ENCODE assay signal across 8 cellular contexts in the genomic region with DNA sequence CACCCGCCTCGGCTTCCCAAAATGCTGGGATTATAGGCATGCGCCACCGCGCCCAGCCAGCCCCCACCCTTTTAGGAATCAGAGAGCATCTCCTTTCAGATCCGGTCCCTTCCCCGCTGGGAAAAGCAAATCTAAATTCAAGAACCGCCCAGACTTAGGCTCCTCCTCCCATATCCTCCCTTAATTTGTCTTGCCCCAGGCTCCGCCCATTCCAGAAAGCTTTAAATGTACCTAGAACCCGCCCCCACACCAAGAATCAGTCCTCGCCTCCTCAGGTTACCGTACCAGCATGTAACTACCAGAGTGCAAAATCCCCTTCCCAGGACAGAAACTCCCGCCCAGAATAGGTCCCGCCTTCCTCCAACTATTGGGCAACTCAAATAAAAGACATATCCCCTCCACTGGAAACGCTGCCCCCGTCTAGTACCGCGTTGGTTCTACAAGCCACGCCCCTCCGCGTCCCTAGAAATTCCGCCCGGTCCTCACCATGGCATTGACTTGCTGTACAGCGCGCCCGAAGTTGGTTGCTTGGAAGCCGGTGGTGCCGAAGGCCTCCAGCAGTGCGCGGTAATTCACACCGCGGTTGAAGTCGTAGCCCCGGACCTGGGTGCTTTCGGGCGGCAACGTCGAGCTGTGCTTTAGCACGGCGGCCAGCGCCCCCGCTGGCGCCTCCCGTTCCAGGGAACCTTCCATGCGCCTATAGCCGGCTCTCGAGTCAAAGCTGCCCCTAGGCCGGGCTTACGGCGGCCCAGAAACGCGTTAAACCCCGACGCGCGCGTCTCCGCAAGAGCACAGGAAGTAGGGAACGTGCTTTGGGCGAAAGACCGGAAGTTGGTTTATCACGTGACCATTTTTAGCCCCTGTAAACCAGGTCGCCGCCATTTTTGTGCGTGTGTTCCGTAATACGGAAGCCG. TPM values are rescaled to one million over a fixed set of nuclear protein-coding genes. Genes with fewer than 3 reads are reported as not detected.
DNase-seq lines count a peak whose midpoint lies in the region; ATAC-seq, FAIRE-seq and TF ChIP-seq lines count a peak whose summit lies in the region.

A gene (minus strand): TSS at position 807 of the 914 bp plus-strand sequence. CDS start 114 bp downstream, at position 693.

- H3K27ac ChIP-seq in upper lobe of right lung: peak within 1 kb of the TSS; percentile 98

- no peaks in the 10 kb centered on the region for H3K27me3 ChIP-seq in upper lobe of right lung

- no peak for TF ChIP-seq CTCF in upper lobe of right lung (IDR thresholded peaks at IDR 0.05)

- DNase-seq in GM12891 (ENCODE audit: insufficient read length, low spot score) (peak; percentile 88), NCI-H146 treated with DMSO at 0.1 percent for 48 hours (lab: John Stamatoyannopoulos, UW; ENCODE audit: unreplicated experiment) (peak; percentile 99), amniotic epithelial cell (ENCODE audit: low read depth) (peak; percentile 98), left cardiac atrium (peak; percentile 95), posterior vena cava (ENCODE audit: low spot score) (peak; percentile 97), upper lobe of right lung (peak; percentile 92)

- peak within 1 kb of the TSS; percentile 91 for H3K4me3 ChIP-seq in upper lobe of right lung

- H3K4me1 ChIP-seq in upper lobe of right lung: peaks cover 8% of the 10 kb centered on the region

- peaks cover 36% of the 10 kb centered on the region for H3K36me3 ChIP-seq in upper lobe of right lung

- peak; percentile 65 for ATAC-seq in HG02852 (IDR thresholded peaks at IDR 0.05; ENCODE audit: unreplicated experiment)
- ATAC-seq in left cardiac atrium: peak; percentile 92 to 95
- ATAC-seq in upper lobe of right lung: peak; percentile 91

- intact Hi-C loops in T-helper 1 cell treated with Interleukin-12 subunit alpha and Interleukin-12 subunit beta and Interleukin-4 antibody, amounts not matched to agents 30 ng/mL and 1 ng/mL, for 36 hours (cut with micrococcal nuclease): loop anchor here (1.0 to 5.0 kb wide), 11 partner anchors 12 to 518 kb away; a partner anchor contains a TSS
- intact Hi-C loops in left cardiac atrium (cut with DNase I): no loop called here
- intact Hi-C loops in posterior vena cava (cut with DNase I): no loop called here
- intact Hi-C loops in upper lobe of right lung (cut with DNase I): no loop called here

- TF ChIP-seq POLR2A in GM12891 (IDR thresholded peaks at IDR 0.05; ENCODE audit: low read depth, low read length): peak; percentile 94

- no peaks in the 10 kb centered on the region for H3K9me3 ChIP-seq in upper lobe of right lung

- peak; percentile 95 for FAIRE-seq in GM12891 (lab: Jason Lieb, UNC)

TF ChIP-seq in GM12891, 5 proteins besides CTCF, POLR2A, EP300 and RAD21:
- peak; percentile 92 for TF ChIP-seq POLR2AphosphoS5 (IDR thresholded peaks at IDR 0.05; ENCODE audit: low read depth, low read length)
- no peak; the same call in 1 of the 2 replicates for TF ChIP-seq POU2F2 (IDR thresholded peaks at IDR 0.05; ENCODE audit: low read depth, low read length)
- TF ChIP-seq SPI1 (IDR thresholded peaks at IDR 0.05; ENCODE audit: low read depth, low read length): 0 out of 2 replicates have a peak, but pooled peaks have one; percentile 1
- no peak for TF ChIP-seq PAX5 (IDR thresholded peaks at IDR 0.05; ENCODE audit: insufficient read depth, low read length, severe bottlenecking)
- peak; percentile 47 for TF ChIP-seq TAF1 (IDR thresholded peaks at IDR 0.05; ENCODE audit: low read depth, low read length)

RNA-seq across cellular contexts. Expression of the gene that starts here (rescaled TPM):
- polyA plus RNA-seq in GM12891 (2012; ENCODE audit: low read depth, missing spikeins): 78.9 TPM
- 108 and 121 TPM in 2 replicates for total RNA-seq in T-helper 1 cell treated with Interleukin-12 subunit alpha and Interleukin-12 subunit beta and Interleukin-4 antibody, amounts not matched to agents 30 ng/mL and 1 ng/mL, for 36 hours
- total RNA-seq in left cardiac atrium (10 to 100 TPM; 38.4 to 51.9 TPM), posterior vena cava (10 to 100 TPM; 47.2 to 52.6 TPM), upper lobe of right lung (70.5 TPM)

Comparison
In these comparisons a context has a peak if more than half of its experiments do, and no peak if none do; other contexts are left out.
1. Peak in every context shown above with its lines: DNase-seq, ATAC-seq, H3K4me3 ChIP-seq and H3K27ac ChIP-seq.